In the genomic region with DNA sequence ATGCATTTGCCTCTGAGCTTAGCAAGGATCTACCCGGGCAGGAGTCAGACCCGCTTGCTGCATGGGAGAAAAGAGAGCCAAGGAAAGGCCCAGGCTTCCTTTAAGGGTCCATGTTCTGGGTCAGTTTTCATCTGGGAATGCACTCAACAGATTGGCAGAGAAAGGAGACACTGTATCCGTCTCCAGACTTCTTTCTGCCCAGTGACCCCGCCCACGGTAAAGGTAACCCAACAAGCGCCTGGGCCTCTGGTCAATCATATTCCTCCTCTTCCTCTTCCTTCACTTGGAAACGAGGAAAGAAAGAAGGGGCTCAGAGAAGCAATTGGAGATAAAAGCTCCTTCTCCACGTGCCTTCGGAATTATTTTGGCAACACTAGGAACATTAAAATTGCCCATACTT, we compare ENCODE assay signal across 1 cellular context.
TF ChIP-seq lines count a peak whose summit lies in the region.

No MANE protein-coding gene starts in this region.

TF ChIP-seq in HepG2, 621 proteins besides CTCF, POLR2A, EP300 and RAD21:
- no peak for TF ChIP-seq ZNF34 (CRISPR knock-in tag; IDR thresholded peaks at IDR 0.05; ENCODE audit: borderline replicate concordance)
- TF ChIP-seq ZNF883 (CRISPR knock-in tag; IDR thresholded peaks at IDR 0.05; ENCODE audit: not compliant biosample characterization) = peak; percentile 2
- TF ChIP-seq SETDB1 (CRISPR knock-in tag; IDR thresholded peaks at IDR 0.05; ENCODE audit: borderline replicate concordance) = no peak
